In genomic region chr10:79027147-79028055, GRCh38 we compare ENCODE assay signal across 13 cellular contexts. TPM values are rescaled to one million over a fixed set of nuclear protein-coding genes. Genes with fewer than 3 reads are reported as not detected.
DNase-seq lines count a peak whose midpoint lies in the region; ATAC-seq, FAIRE-seq and TF ChIP-seq lines count a peak whose summit lies in the region.
"Had no signal": no experiment of that assay in that cellular context is flagged by ENCODE, and none has a peak within 500 bp of the region (broad histone marks: within the 10 kb centered on the region; RNA-seq: fewer than 3 reads in every experiment).

No MANE protein-coding gene starts in this region.

- POLR2A ChIA-PET in H1 (lab: Charles Lee; ENCODE audit: partially characterized antibody), result no interaction called here

- H2BK120ac ChIP-seq in H1 (replicated peaks; ENCODE audit: low read depth, low read length), result no peak overlapping the region

- no peak for ATAC-seq in HG02938 (IDR thresholded peaks at IDR 0.05; ENCODE audit: unreplicated experiment)

- no peaks in the 10 kb centered on the region for H3F3A ChIP-seq in GM23248 (ENCODE audit: insufficient read depth)

- peaks cover 4% of the 10 kb centered on the region; the same call in 1 of the 2 replicates for H3K23me2 ChIP-seq in H1 (ENCODE audit: low read depth, low read length)

- no peak overlapping the region for H4K5ac ChIP-seq in H1 (ENCODE audit: insufficient read length, low read depth, low read length)

- H3K27ac ChIP-seq in H1 (ENCODE audit: low read depth, low read length) (no peak overlapping the region), GM23248 (no peak overlapping the region)
- H3K27ac ChIP-seq: adrenal gland had no signal

- no peak overlapping the region for H3K56ac ChIP-seq in H1 (replicated peaks; ENCODE audit: insufficient read length, low read depth, low read length)

- no peak overlapping the region for H2AK5ac ChIP-seq in H1 (ENCODE audit: low read depth, low read length)

- H3K4me2 ChIP-seq in H1 (ENCODE audit: insufficient read depth in 1 of 2, low read depth in 2 of 2, low read length in 2 of 2), result no peak overlapping the region
- no peak overlapping the region for H3K4me2 ChIP-seq in GM23248 (ENCODE audit: unreplicated experiment)

- H3K4me3 ChIP-seq in H1 (ENCODE audit: extremely low read depth in 1 of 4, insufficient read depth in 2 of 4, low read depth in 3 of 4, low read length in 4 of 4) (no peak overlapping the region), GM23248 (no peak overlapping the region)
- H3K4me3 ChIP-seq: adrenal gland, HAP-1 had no signal

- H3K23ac ChIP-seq in H1 (ENCODE audit: insufficient read length), result no peak overlapping the region

- H2BK5ac ChIP-seq in H1 (ENCODE audit: low read depth, low read length), result no peak overlapping the region

- H3K9ac ChIP-seq in H1 (replicated peaks in 1 of 4; ENCODE audit: extremely low read depth in 1 of 4, low read depth in 3 of 4, low read length in 3 of 4) (no peak overlapping the region), GM23248 (no peak overlapping the region)

- H3K9me3 ChIP-seq in H1 (ENCODE audit: insufficient read depth in 2 of 2, low read depth in 1 of 2, low read length in 1 of 2) (no peaks in the 10 kb centered on the region), GM23248 (ENCODE audit: low read depth) (no peaks in the 10 kb centered on the region)
- H3K9me3 ChIP-seq: adrenal gland, HAP-1 had no signal

- TF ChIP-seq POLR2A in H1 (IDR thresholded peaks at IDR 0.05; ENCODE audit: control extremely low read depth in 1 of 2, low read depth in 2 of 2, low read length in 2 of 2), result no peak

- DNase-seq in NK-92 treated with Interleukin-12 subunit alpha and Interleukin-12 subunit beta, amount 100 ng/mL, for 24 hours (lab: John Stamatoyannopoulos, UW), result peak; percentile 62
- DNase-seq in NK-92 (lab: John Stamatoyannopoulos, UW; ENCODE audit: unreplicated experiment) (no peak), SK-N-DZ (ENCODE audit: low spot score) (peak; percentile 72), H1 (ENCODE audit: low read depth in 1 of 2, low spot score in 2 of 2) (no peak), GM23248 (no peak)
- peak; percentile 52 to 71 for DNase-seq in stimulated activated CD8-positive, alpha-beta memory T cell treated with anti-CD3 and anti-CD28 coated beads, Interleukin-7, amount 100 ng/mL, for 4 hours (ENCODE audit: low read depth in 2 of 2)
- no peak for DNase-seq in stimulated activated CD4-positive, alpha-beta T cell treated with anti-CD3 and anti-CD28 coated beads, Interleukin-15, amount 100 ng/mL, for 24 hours
- DNase-seq: midbrain; SIG-M5; stimulated activated CD4-positive, alpha-beta T cell treated with anti-CD3 and anti-CD28 coated beads, Interleukin-2, amount 100 ng/mL, for 48 hours had no signal

- H4K20me1 ChIP-seq in H1 (replicated peaks in 1 of 2; ENCODE audit: control insufficient read depth in 1 of 2, insufficient read depth in 2 of 2, low read length in 2 of 2) (peaks cover 0 to 2% of the 10 kb centered on the region in 2 experiments), GM23248 (ENCODE audit: insufficient read depth) (no peaks in the 10 kb centered on the region)

- no peak overlapping the region for H4K91ac ChIP-seq in H1 (replicated peaks; ENCODE audit: insufficient read length, low read length)

- no peak for TF ChIP-seq RAD21 in H1 (IDR thresholded peaks at IDR 0.05 in 1 of 2, conservative IDR thresholded peaks at IDR 0.05 in 1 of 2; ENCODE audit: low read depth in 2 of 2, low read length in 2 of 2)

- H3K4me1 ChIP-seq in H1 (replicated peaks in 1 of 4; ENCODE audit: control insufficient read depth in 3 of 4, insufficient read depth in 4 of 4, low read length in 3 of 4) (peaks cover 0 to 6% (median 2%) of the 10 kb centered on the region in 4 experiments; a peak in 3 of 7 replicates), GM23248 (ENCODE audit: insufficient read depth) (no peaks in the 10 kb centered on the region)
- H3K4me1 ChIP-seq: HAP-1 had no signal

- in situ Hi-C loops in GM23248 (cut with MboI), result no loop called here

- H2BK20ac ChIP-seq in H1 (ENCODE audit: low read length), result no peak overlapping the region

- H3K79me2 ChIP-seq in H1 (ENCODE audit: control insufficient read depth in 1 of 2, insufficient read depth in 2 of 2, low read length in 2 of 2) (no peaks in the 10 kb centered on the region), GM23248 (ENCODE audit: insufficient read depth) (no peaks in the 10 kb centered on the region)

- H2BK15ac ChIP-seq in H1 (ENCODE audit: low read length), result peak overlapping the region; percentile 29; the same call in 1 of the 2 replicates

- TF ChIP-seq EP300 in H1 (IDR thresholded peaks at IDR 0.05; ENCODE audit: borderline replicate concordance in 1 of 2, low read depth in 2 of 2, low read length in 2 of 2), result no peak

- H3K27me3 ChIP-seq in H1 (replicated peaks in 1 of 4; ENCODE audit: control insufficient read depth in 3 of 4, extremely low read depth in 1 of 4, insufficient read depth in 3 of 4, low read length in 3 of 4) (no peaks in the 10 kb centered on the region), GM23248 (replicated peaks; ENCODE audit: insufficient read depth) (no peaks in the 10 kb centered on the region)
- H3K27me3 ChIP-seq: adrenal gland had no signal

- no peak overlapping the region for H2AFZ ChIP-seq in H1 (ENCODE audit: low read length)
- H2AFZ ChIP-seq in GM23248, result no peak overlapping the region

- WGBS in H1 (ENCODE audit: extremely low coverage in 1 of 2, insufficient coverage in 1 of 2, insufficient read length in 1 of 2, insufficient replicate concordance in 2 of 2, low coverage in 1 of 2, low lambda C conversion rate in 2 of 2, missing lambda C conversion rate in 1 of 2), 2 experiments, result 85% methylated on average over 18 of the region's 18 CpGs; no CpG with 5 or more reads in 1 of the 2 experiments
- 73 to 78% methylated on average over 13 to 18 of the region's 18 CpGs for WGBS in GM23248 (ENCODE audit: low coverage in 1 of 2, low lambda C conversion rate in 2 of 2, missing lambda C conversion rate in 2 of 2), 2 experiments

- H3K4ac ChIP-seq in H1 (replicated peaks; ENCODE audit: insufficient read length, low read depth, low read length), result no peak overlapping the region

- no peak overlapping the region for H4K8ac ChIP-seq in H1 (ENCODE audit: extremely low read depth, insufficient read depth, low read length)

- H3K9me2 ChIP-seq in GM23248 (ENCODE audit: insufficient read depth), result no peaks in the 10 kb centered on the region

- no peak for TF ChIP-seq CTCF in H1 (IDR thresholded peaks at IDR 0.05; ENCODE audit: control extremely low read depth in 1 of 3, insufficient read depth in 1 of 3, low read depth in 1 of 3, low read length in 3 of 3)

- no peaks in the 10 kb centered on the region for H3K79me1 ChIP-seq in H1 (ENCODE audit: low read depth, low read length)

- H3K18ac ChIP-seq in H1 (ENCODE audit: extremely low read depth, low read length), result no peak overlapping the region

- H3K36me3 ChIP-seq in H1 (ENCODE audit: control insufficient read depth in 2 of 4, insufficient read depth in 4 of 4, low read length in 3 of 4) (no peaks in the 10 kb centered on the region), GM23248 (ENCODE audit: low read depth) (no peaks in the 10 kb centered on the region)
- H3K36me3 ChIP-seq: adrenal gland, HAP-1 had no signal

- CTCF ChIA-PET in H1 (lab: Charles Lee; ENCODE audit: partially characterized antibody), result interaction anchor here (0.6 to 0.8 kb wide), 2 partner anchors 104 to 169 kb away, joined by 3 to 6 read pairs; no protein-coding TSS in a partner anchor

- peak overlapping the region; percentile 68; the same call in 1 of the 2 replicates for H2BK12ac ChIP-seq in H1 (ENCODE audit: low read depth, low read length)

- H3K14ac ChIP-seq in H1 (ENCODE audit: insufficient read length), result no peak overlapping the region

- FAIRE-seq in H1 (lab: Jason Lieb, UNC), result no peak

TF ChIP-seq in H1, 55 proteins besides CTCF, POLR2A, EP300 and RAD21:
- TF ChIP-seq TAF1 (IDR thresholded peaks at IDR 0.05; ENCODE audit: low read depth, low read length), result no peak
- TF ChIP-seq EZH2 (IDR thresholded peaks at IDR 0.05; ENCODE audit: low read depth, low read length, severe bottlenecking), result no peak
- no peak for TF ChIP-seq HDAC6 (IDR thresholded peaks at IDR 0.05; ENCODE audit: low read depth, low read length)
- TF ChIP-seq SP1 (IDR thresholded peaks at IDR 0.05; ENCODE audit: low read depth, low read length), result no peak
- TF ChIP-seq HDAC2 (IDR thresholded peaks at IDR 0.05; ENCODE audit: borderline replicate concordance in 1 of 2, low read depth in 2 of 2, low read length in 2 of 2), result no peak
- no peak for TF ChIP-seq RXRA (IDR thresholded peaks at IDR 0.05; ENCODE audit: insufficient read depth, low read depth, low read length)
- TF ChIP-seq BACH1 (IDR thresholded peaks at IDR 0.05; ENCODE audit: low read length), result no peak
- no peak for TF ChIP-seq CBX8 (IDR thresholded peaks at IDR 0.05; ENCODE audit: borderline replicate concordance, low read depth, low read length)
- TF ChIP-seq ATF2 (IDR thresholded peaks at IDR 0.05; ENCODE audit: low read length), result no peak
- no peak for TF ChIP-seq BCL11A (IDR thresholded peaks at IDR 0.05; ENCODE audit: low read depth in 2 of 2, low read length in 2 of 2)

RNA-seq across cellular contexts. Expression of gene ZMIZ1, which starts 41.4 kb away (rescaled TPM):
- 59.1 and 66.8 TPM in 2 replicates for polyA plus RNA-seq in SK-N-DZ (2014; cell fraction: cytosol; rRNA removed)
- polyA plus RNA-seq in SK-N-DZ (2014; cell fraction: nucleus; rRNA removed), result 30.6 and 71.5 TPM in 2 replicates
- total RNA-seq in H1 (2021; fragmentation: NEBNext Ultra II Directional; extraction: Animal tissue kit (Norgen Biotek cat#: 25700)), result 28.0 and 29.7 TPM in 2 replicates
- polyA plus RNA-seq in H1 (2011; rRNA removed) (8.1 and 17.1 TPM in 2 replicates), GM23248 (2016; fragmentation: Nextera tagmentation; extraction: Ambion mirVana) (20.9 and 21.9 TPM in 2 replicates)
- polyA plus RNA-seq in H1 (2011; cell fraction: cytosol; rRNA removed), result 7.4 TPM
- polyA plus RNA-seq in H1 (2011; cell fraction: nucleus; rRNA removed), result 33.0 TPM
- polyA plus RNA-seq in H1 (2012, experiment 1 of 2), result 17.4 to 25.1 TPM (median 23.6 TPM) in 4 replicates
- 13.4 TPM for polyA plus RNA-seq in H1 (2012, experiment 2 of 2)
- polyA plus RNA-seq in H1 (2013, experiment 1 of 2), result 11.4 TPM
- polyA plus RNA-seq in H1 (2013, experiment 2 of 2), result 10.1 TPM
- 9.1 and 16.3 TPM in 2 replicates for polyA minus RNA-seq in H1 (2011; rRNA and poly(A)+ RNA removed)
- polyA minus RNA-seq in H1 (2011; cell fraction: cytosol; rRNA and poly(A)+ RNA removed), result 19.2 TPM
- polyA minus RNA-seq in H1 (2011; cell fraction: nucleus; rRNA and poly(A)+ RNA removed), result 24.4 TPM
- 26.6 and 28.4 TPM in 2 replicates for total RNA-seq in GM23248 (2014; rRNA removed; shearing (Covaris generic))

Comparison
In these comparisons a context has a peak if more than half of its experiments do, and no peak if none do; other contexts are left out.
1. DNase-seq: peak in NK-92 treated with Interleukin-12 subunit alpha and Interleukin-12 subunit beta, amount 100 ng/mL, for 24 hours (single experiment), SK-N-DZ (single experiment) and stimulated activated CD8-positive, alpha-beta memory T cell treated with anti-CD3 and anti-CD28 coated beads, Interleukin-7, amount 100 ng/mL, for 4 hours (2 of 2); none in NK-92 (single experiment), H1 (0 of 2), GM23248 (single experiment) and stimulated activated CD4-positive, alpha-beta T cell treated with anti-CD3 and anti-CD28 coated beads, Interleukin-15, amount 100 ng/mL, for 24 hours (single experiment).